14 cellular contexts compared by ENCODE assay signal in genomic region chr1:63828322-63829044, GRCh38. TPM values are rescaled to one million over a fixed set of nuclear protein-coding genes. Genes with fewer than 3 reads are reported as not detected.
DNase-seq lines count a peak whose midpoint lies in the region; ATAC-seq lines count a peak whose summit lies in the region.
"Had no signal": no experiment of that assay in that cellular context is flagged by ENCODE, and none has a peak within 500 bp of the region (broad histone marks: within the 10 kb centered on the region; RNA-seq: fewer than 3 reads in every experiment).

No MANE protein-coding gene starts in this region.

- POLR2A ChIA-PET in T-cell (lab: Charles Lee) = no interaction called here

- H3K27ac Mint-ChIP-seq in T-cell = no peak overlapping the region

- CTCF ChIA-PET in T-cell (lab: Charles Lee) = no interaction called here

- H3K9me3 Mint-ChIP-seq in T-cell = peaks cover 0 to 4% (median 4%) of the 10 kb centered on the region in 3 donors

- DNase-seq in germinal center (ENCODE audit: low spot score) (peak; percentile 59), T-cell (no peak), mesenteric fat pad (ENCODE audit: low spot score) (no peak), G401 (ENCODE audit: low spot score) (no peak), ACHN (no peak)
- DNase-seq: Caco-2, left cardiac atrium, NCI-H1105 treated with DMSO at 0.1 percent for 48 hours, thyroid gland had no signal

- no peaks in the 10 kb centered on the region for H3K36me3 Mint-ChIP-seq in T-cell

- H3K27me3 Mint-ChIP-seq in T-cell = peaks cover 12 to 15% of the 10 kb centered on the region in 2 donors

- ATAC-seq in GM18517 (IDR thresholded peaks at IDR 0.05; ENCODE audit: unreplicated experiment) (peak; percentile 73), GM21619 (IDR thresholded peaks at IDR 0.05; ENCODE audit: unreplicated experiment) (peak; percentile 72), HG03354 (IDR thresholded peaks at IDR 0.05; ENCODE audit: poor library complexity, severe bottlenecking, unreplicated experiment) (peak; percentile 88), T-cell (replicated peaks in 1 of 4) (no peak)
- ATAC-seq: Panc1, WTC11 had no signal

- H3K4me3 Mint-ChIP-seq in T-cell = no peak overlapping the region
- H3K4me3 Mint-ChIP-seq: WTC11 had no signal

- H3K4me1 Mint-ChIP-seq in T-cell = no peaks in the 10 kb centered on the region

- in situ Hi-C loops in G401 (cut with HindIII; ENCODE audit: low sequenced_read_pairs) = no loop called here
- in situ Hi-C loops in ACHN (cut with HindIII; ENCODE audit: low pct_ligation_motif_present, low pct_unique_long_range_greater_than_20kb, low sequenced_read_pairs) = no loop called here

RNA-seq across cellular contexts. Expression of gene ROR1, which starts 54.7 kb away (rescaled TPM):
- total RNA-seq in T-cell (1 to 10 TPM in 1 of 5 donors, under 1 TPM in 3, not detected in 1; 0.15 to 2.0 (median 0.33) TPM), mesenteric fat pad (12.3 TPM)
- not detected in 2 replicates for total RNA-seq in G401 (2014; rRNA removed; shearing (Covaris generic))

Comparison
In these comparisons a context has a peak if more than half of its experiments do, and no peak if none do; other contexts are left out.
1. ATAC-seq: peak in GM18517 (single experiment), GM21619 (single experiment) and HG03354 (single experiment); none in T-cell (0 of 4).